12 cellular contexts compared by ENCODE assay signal in genomic region chr18:6728318-6728717, GRCh38. TPM values are rescaled to one million over a fixed set of nuclear protein-coding genes. Genes with fewer than 3 reads are reported as not detected.
DNase-seq lines count a peak whose midpoint lies in the region; ATAC-seq and TF ChIP-seq lines count a peak whose summit lies in the region.
"Had no signal": no experiment of that assay in that cellular context is flagged by ENCODE, and none has a peak within 500 bp of the region (broad histone marks: within the 10 kb centered on the region; RNA-seq: fewer than 3 reads in every experiment).

No MANE protein-coding gene starts in this region.

- no peaks in the 10 kb centered on the region for H3K27me3 ChIP-seq in right atrium auricular region
- H3K27me3 ChIP-seq in iPS-20b (ENCODE audit: insufficient read depth, low read length) = no peaks in the 10 kb centered on the region
- no peaks in the 10 kb centered on the region for H3K27me3 ChIP-seq in vagina

- no peaks in the 10 kb centered on the region for H3K9me3 Mint-ChIP-seq in progenitor cell of endocrine pancreas (ENCODE audit: low read depth)
- H3K9me3 Mint-ChIP-seq: activated B cell treated with CpG ODN at 0.5 μM for 24 hours; activated naive CD4-positive, alpha-beta T cell treated with anti-CD3 and anti-CD28 coated beads, Interleukin-2, amount 50 U/mL, for 24 hours had no signal

- H3K27ac Mint-ChIP-seq in progenitor cell of endocrine pancreas = peak overlapping the region; percentile 100
- H3K27ac Mint-ChIP-seq: activated B cell treated with CpG ODN at 0.5 μM for 24 hours; activated naive CD4-positive, alpha-beta T cell treated with anti-CD3 and anti-CD28 coated beads, Interleukin-2, amount 50 U/mL, for 24 hours had no signal

- peak overlapping the region; percentile 93 for H3K4me3 Mint-ChIP-seq in progenitor cell of endocrine pancreas (ENCODE audit: low read depth)
- H3K4me3 Mint-ChIP-seq: activated B cell treated with CpG ODN at 0.5 μM for 24 hours; activated naive CD4-positive, alpha-beta T cell treated with anti-CD3 and anti-CD28 coated beads, Interleukin-2, amount 50 U/mL, for 24 hours had no signal

- H3K4me1 ChIP-seq in right atrium auricular region (peaks cover 0 to 4% of the 10 kb centered on the region in 2 donors), iPS-20b (ENCODE audit: insufficient read depth, low read length) (peaks cover 32% of the 10 kb centered on the region; the same call in 1 of the 2 replicates), vagina (peaks cover 27% of the 10 kb centered on the region)

- peaks cover 51% of the 10 kb centered on the region for H3K4me1 Mint-ChIP-seq in progenitor cell of endocrine pancreas (ENCODE audit: low read depth)

- no peak for ATAC-seq in HG03439 (IDR thresholded peaks at IDR 0.05; ENCODE audit: unreplicated experiment)

- H3K36me3 Mint-ChIP-seq in progenitor cell of endocrine pancreas (ENCODE audit: insufficient read depth) = no peaks in the 10 kb centered on the region
- H3K36me3 Mint-ChIP-seq: activated naive CD4-positive, alpha-beta T cell treated with anti-CD3 and anti-CD28 coated beads, Interleukin-2, amount 50 U/mL, for 24 hours had no signal

- no peak for DNase-seq in right atrium auricular region (ENCODE audit: low spot score)
- DNase-seq in cardiac septum (ENCODE audit: low spot score) = no peak
- no peak for DNase-seq in progenitor cell of endocrine pancreas (ENCODE audit: low spot score, unreplicated experiment)
- no peak for DNase-seq in vagina (ENCODE audit: extremely low spot score in 2 of 2)
- no peak for DNase-seq in DMS53 (lab: John Stamatoyannopoulos, UW)
- no peak for DNase-seq in iPS-NIHi7 (ENCODE audit: extremely low spot score)
- DNase-seq: activated B cell treated with CpG ODN at 0.5 μM for 24 hours; activated CD8-positive, alpha-beta memory T cell treated with anti-CD3 and anti-CD28 coated beads, Interleukin-2, amount 50 U/mL, for 4 hours; NCI-H1048 had no signal

- H3K27me3 Mint-ChIP-seq in progenitor cell of endocrine pancreas = no peaks in the 10 kb centered on the region

- H3K36me3 ChIP-seq in right atrium auricular region (no peaks in the 10 kb centered on the region), iPS-20b (ENCODE audit: insufficient read depth, low read depth, low read length) (no peaks in the 10 kb centered on the region), vagina (no peaks in the 10 kb centered on the region)

- peak overlapping the region; percentile 71; the same call in 1 of the 2 replicates for H3K9ac ChIP-seq in iPS-20b (ENCODE audit: low read depth, low read length)

- H3K27ac ChIP-seq in right atrium auricular region = peak overlapping the region; percentile 84 to 88
- no peak overlapping the region for H3K27ac ChIP-seq in iPS-20b (ENCODE audit: low read length)
- peak overlapping the region; percentile 91 for H3K27ac ChIP-seq in vagina

- TF ChIP-seq POLR2A in vagina (IDR thresholded peaks at IDR 0.05) = no peak

- TF ChIP-seq CTCF in right atrium auricular region (IDR thresholded peaks at IDR 0.05) = no peak
- no peak for TF ChIP-seq CTCF in progenitor cell of endocrine pancreas (IDR thresholded peaks at IDR 0.05; ENCODE audit: unreplicated experiment)
- TF ChIP-seq CTCF in vagina (IDR thresholded peaks at IDR 0.05) = no peak

- intact Hi-C loops in cardiac septum (cut with DNase I) (loop anchor here (10.0 kb wide), 2 partner anchors 156 to 184 kb away; no protein-coding TSS in a partner anchor), vagina (cut with DNase I) (no loop called here)

- H3K9me3 ChIP-seq in right atrium auricular region = no peaks in the 10 kb centered on the region
- H3K9me3 ChIP-seq in iPS-20b (ENCODE audit: insufficient read depth, low read depth, low read length) = no peaks in the 10 kb centered on the region
- no peaks in the 10 kb centered on the region for H3K9me3 ChIP-seq in vagina

- H3K4me3 ChIP-seq in right atrium auricular region (no peak overlapping the region), iPS-20b (ENCODE audit: low read length) (peak overlapping the region; percentile 76; the same call in 1 of the 2 replicates), vagina (no peak overlapping the region)

RNA-seq across cellular contexts. Expression of gene ARHGAP28, which starts 1.2 kb away (rescaled TPM):
- total RNA-seq in right atrium auricular region = 1 to 10 TPM; 3.0 TPM
- 2.1 TPM for total RNA-seq in cardiac septum
- 109 and 117 TPM in 2 replicates for total RNA-seq in progenitor cell of endocrine pancreas
- total RNA-seq in vagina = 7.6 TPM
- total RNA-seq: activated B cell treated with CpG ODN at 0.5 μM for 24 hours had no signal

Comparison
In these comparisons a context has a peak if more than half of its experiments do, and no peak if none do; other contexts are left out.
1. RNA of gene ARHGAP28, which starts 1.2 kb away (total RNA-seq): 109 to 117 TPM in progenitor cell of endocrine pancreas; 7.6 TPM in vagina (single experiment), 3.0 TPM in right atrium auricular region and 2.1 TPM in cardiac septum (single experiment); every median in the first group is over 10 times any median in the second.